20 cellular contexts compared by ENCODE assay signal in genomic region chr7:68425377-68425776, GRCh38.
A peak's percentile ranks its signal among the peaks of the same experiment; 100 is the strongest.
DNase-seq lines count a peak whose midpoint lies in the region; ATAC-seq and TF ChIP-seq lines count a peak whose summit lies in the region.
"Had no signal": no experiment of that assay in that cellular context is flagged by ENCODE, and none has a peak within 500 bp of the region (broad histone marks: within the 10 kb centered on the region; RNA-seq: fewer than 3 reads in every experiment).

No MANE protein-coding gene starts in this region.

- H3K4me3 Mint-ChIP-seq in neural crest cell (no peak overlapping the region), endothelial cell (ENCODE audit: unreplicated experiment) (no peak overlapping the region)
- H3K4me3 Mint-ChIP-seq: activated CD4-positive, alpha-beta T cell treated with anti-CD3 and anti-CD28 coated beads for 36 hours; activated CD8-positive, alpha-beta memory T cell treated with anti-CD3 and anti-CD28 coated beads, Interleukin-2, amount 10 ng/mL, durations not matched to agents 7 days and 5 days; CD14-positive monocyte; memory B cell; naive thymus-derived CD8-positive, alpha-beta T cell; stimulated activated naive B cell treated with anti-CD40 and anti-IgM and Interleukin-4, amounts not matched to agents 10 μg/mL and 1 μg/mL and 100 μg/mL, for 72 hours had no signal

- H3K4me2 ChIP-seq in DND-41 (ENCODE audit: insufficient read depth, low read length): no peak overlapping the region

- no peak overlapping the region for H3K9ac ChIP-seq in DND-41 (ENCODE audit: low read depth, low read length)
- H3K9ac ChIP-seq in adipocyte (ENCODE audit: low read length): no peak overlapping the region

- H3K4me1 Mint-ChIP-seq in neural crest cell (peaks cover 14% of the 10 kb centered on the region), endothelial cell (ENCODE audit: unreplicated experiment) (no peaks in the 10 kb centered on the region)
- H3K4me1 Mint-ChIP-seq: activated CD4-positive, alpha-beta T cell treated with anti-CD3 and anti-CD28 coated beads for 36 hours; activated CD8-positive, alpha-beta memory T cell treated with anti-CD3 and anti-CD28 coated beads, Interleukin-2, amount 10 ng/mL, durations not matched to agents 7 days and 5 days; CD14-positive monocyte; memory B cell; naive thymus-derived CD8-positive, alpha-beta T cell; stimulated activated naive B cell treated with anti-CD40 and anti-IgM and Interleukin-4, amounts not matched to agents 10 μg/mL and 1 μg/mL and 100 μg/mL, for 72 hours had no signal

- H3K27me3 ChIP-seq in DND-41 (ENCODE audit: insufficient read depth, low read length, poor library complexity): no peaks in the 10 kb centered on the region
- H3K27me3 ChIP-seq in adipocyte (replicated peaks; ENCODE audit: control insufficient read depth, insufficient read depth, low read length): no peaks in the 10 kb centered on the region
- H3K27me3 ChIP-seq: thyroid gland had no signal

- H3K27ac ChIP-seq in DND-41 (ENCODE audit: low read length): no peak overlapping the region
- H3K27ac ChIP-seq: thyroid gland had no signal

- no peak for ATAC-seq in DND-41 (ENCODE audit: insufficient read depth, low read depth)
- no peak for ATAC-seq in GM21619 (IDR thresholded peaks at IDR 0.05; ENCODE audit: unreplicated experiment)
- no peak for ATAC-seq in HG03378 (IDR thresholded peaks at IDR 0.05; ENCODE audit: unreplicated experiment)
- ATAC-seq: activated CD4-positive, alpha-beta T cell treated with anti-CD3 and anti-CD28 coated beads for 36 hours; activated CD8-positive, alpha-beta memory T cell treated with anti-CD3 and anti-CD28 coated beads, Interleukin-2, amount 10 ng/mL, durations not matched to agents 7 days and 5 days; naive thymus-derived CD8-positive, alpha-beta T cell; stimulated activated naive B cell treated with anti-CD40 and anti-IgM and Interleukin-4, amounts not matched to agents 10 μg/mL and 1 μg/mL and 100 μg/mL, for 72 hours had no signal

- H3K36me3 ChIP-seq in DND-41 (ENCODE audit: insufficient read depth, low read length) (no peaks in the 10 kb centered on the region), adipocyte (ENCODE audit: control insufficient read depth, insufficient read depth, low read length, severe bottlenecking) (no peaks in the 10 kb centered on the region)
- H3K36me3 ChIP-seq: thyroid gland had no signal

- H3K27me3 Mint-ChIP-seq in neural crest cell (ENCODE audit: low read depth) (no peaks in the 10 kb centered on the region), endothelial cell (ENCODE audit: unreplicated experiment) (no peaks in the 10 kb centered on the region)
- H3K27me3 Mint-ChIP-seq: activated CD4-positive, alpha-beta T cell treated with anti-CD3 and anti-CD28 coated beads for 36 hours; activated CD8-positive, alpha-beta memory T cell treated with anti-CD3 and anti-CD28 coated beads, Interleukin-2, amount 10 ng/mL, durations not matched to agents 7 days and 5 days; memory B cell; stimulated activated naive B cell treated with anti-CD40 and anti-IgM and Interleukin-4, amounts not matched to agents 10 μg/mL and 1 μg/mL and 100 μg/mL, for 72 hours had no signal

- peaks cover 2% of the 10 kb centered on the region for H3K9me3 Mint-ChIP-seq in neural crest cell
- H3K9me3 Mint-ChIP-seq in endothelial cell (ENCODE audit: unreplicated experiment): peaks cover 55% of the 10 kb centered on the region

- peak; percentile 51 for TF ChIP-seq CTCF in AG10803 (conservative IDR thresholded peaks at IDR 0.05; ENCODE audit: low read length)
- peak; percentile 8 for TF ChIP-seq CTCF in DND-41 (IDR thresholded peaks at IDR 0.05; ENCODE audit: borderline replicate concordance, extremely low read depth, low read length, poor library complexity, severe bottlenecking)
- peak; percentile 20 for TF ChIP-seq CTCF in neural crest cell (conservative IDR thresholded peaks at IDR 0.05)
- no peak for TF ChIP-seq CTCF in endothelial cell (IDR thresholded peaks at IDR 0.05; ENCODE audit: unreplicated experiment)

- no peak overlapping the region for H3K4me3 ChIP-seq in AG10803 (ENCODE audit: low read length)
- no peak overlapping the region for H3K4me3 ChIP-seq in DND-41 (ENCODE audit: low read depth in 1 of 2, low read length in 2 of 2)
- H3K4me3 ChIP-seq in adipocyte (ENCODE audit: low read length): no peak overlapping the region
- H3K4me3 ChIP-seq: thyroid gland had no signal

- no peaks in the 10 kb centered on the region for H3K9me3 ChIP-seq in DND-41 (ENCODE audit: insufficient read depth, low read length, severe bottlenecking)
- no peaks in the 10 kb centered on the region for H3K9me3 ChIP-seq in adipocyte (ENCODE audit: control insufficient read depth, low read length)
- H3K9me3 ChIP-seq: thyroid gland had no signal

- H2AFZ ChIP-seq in DND-41 (ENCODE audit: low read depth, low read length): no peak overlapping the region

- no peaks in the 10 kb centered on the region for H3K79me2 ChIP-seq in DND-41 (ENCODE audit: insufficient read depth, low read length)

- DNase-seq in AG10803 (ENCODE audit: low read depth): peak; percentile 28
- DNase-seq in DND-41: no peak
- peak; percentile 33 for DNase-seq in adipocyte (ENCODE audit: low read depth)
- DNase-seq in neural crest cell (ENCODE audit: low read depth, low spot score): no peak
- DNase-seq in RKO (ENCODE audit: low spot score): no peak
- no peak for DNase-seq in endothelial cell (ENCODE audit: low spot score)
- DNase-seq: activated CD4-positive, alpha-beta T cell treated with anti-CD3 and anti-CD28 coated beads for 36 hours; activated CD8-positive, alpha-beta memory T cell treated with anti-CD3 and anti-CD28 coated beads, Interleukin-2, amount 10 ng/mL, durations not matched to agents 7 days and 5 days; DMS53; kidney; naive thymus-derived CD8-positive, alpha-beta T cell; NCI-H187; NCI-H526; stimulated activated CD4-positive, alpha-beta T cell treated with anti-CD3 and anti-CD28 coated beads, Interleukin-15, amount 100 ng/mL, for 24 hours; stimulated activated naive B cell treated with anti-CD40 and anti-IgM and Interleukin-4, amounts not matched to agents 10 μg/mL and 1 μg/mL and 100 μg/mL, for 72 hours; thyroid gland had no signal

- H3K4me1 ChIP-seq in DND-41 (ENCODE audit: insufficient read depth, low read length) (no peaks in the 10 kb centered on the region), adipocyte (ENCODE audit: control insufficient read depth, insufficient read depth, low read length) (no peaks in the 10 kb centered on the region)
- H3K4me1 ChIP-seq: thyroid gland had no signal

- no peaks in the 10 kb centered on the region for H4K20me1 ChIP-seq in DND-41 (ENCODE audit: insufficient read depth, low read length)

- H3K36me3 Mint-ChIP-seq in neural crest cell (ENCODE audit: low read depth) (no peaks in the 10 kb centered on the region), endothelial cell (ENCODE audit: low read depth, unreplicated experiment) (peaks cover 9% of the 10 kb centered on the region)
- H3K36me3 Mint-ChIP-seq: activated CD8-positive, alpha-beta memory T cell treated with anti-CD3 and anti-CD28 coated beads, Interleukin-2, amount 10 ng/mL, durations not matched to agents 7 days and 5 days; CD14-positive monocyte; memory B cell; naive thymus-derived CD8-positive, alpha-beta T cell; stimulated activated naive B cell treated with anti-CD40 and anti-IgM and Interleukin-4, amounts not matched to agents 10 μg/mL and 1 μg/mL and 100 μg/mL, for 72 hours had no signal

- H3K27ac Mint-ChIP-seq in neural crest cell (ENCODE audit: unreplicated experiment) (no peak overlapping the region), endothelial cell (ENCODE audit: unreplicated experiment) (no peak overlapping the region)
- H3K27ac Mint-ChIP-seq: activated CD4-positive, alpha-beta T cell treated with anti-CD3 and anti-CD28 coated beads for 36 hours; activated CD8-positive, alpha-beta memory T cell treated with anti-CD3 and anti-CD28 coated beads, Interleukin-2, amount 10 ng/mL, durations not matched to agents 7 days and 5 days; CD14-positive monocyte; memory B cell; naive thymus-derived CD8-positive, alpha-beta T cell; stimulated activated naive B cell treated with anti-CD40 and anti-IgM and Interleukin-4, amounts not matched to agents 10 μg/mL and 1 μg/mL and 100 μg/mL, for 72 hours had no signal

Comparison
In these comparisons a context has a peak if more than half of its experiments do, and no peak if none do; other contexts are left out.
1. DNase-seq: peak in AG10803 (single experiment) and adipocyte (single experiment); none in DND-41 (single experiment), neural crest cell (single experiment), RKO (single experiment) and endothelial cell (single experiment).